ENCODE assay signal across 32 cellular contexts in the genomic region with DNA sequence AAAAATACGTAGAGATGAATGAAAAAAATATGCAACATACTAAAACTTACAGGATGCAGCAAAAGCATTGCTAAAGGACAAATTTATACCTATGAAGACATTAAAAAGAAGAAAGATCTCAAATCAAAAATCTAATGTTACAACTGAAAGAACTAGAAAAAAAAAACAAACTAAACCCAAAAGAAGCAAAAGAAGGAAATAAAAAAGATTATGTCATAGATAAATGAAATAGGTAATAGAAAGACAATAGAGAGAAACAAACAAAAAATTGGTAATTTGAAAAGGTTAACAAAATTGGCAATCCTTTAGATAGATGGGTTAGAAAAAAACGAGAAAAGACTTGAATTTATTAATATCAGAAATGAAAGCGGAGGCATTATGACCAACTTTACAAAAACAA.
"Had no signal": no experiment of that assay in that cellular context is flagged by ENCODE, and none has a peak within 500 bp of the region (broad histone marks: within the 10 kb centered on the region; RNA-seq: fewer than 3 reads in every experiment).

No MANE protein-coding gene starts in this region.

- H3K4me1 ChIP-seq: neural progenitor cell, parathyroid adenoma, psoas muscle, spleen, suprapubic skin, thyroid gland, tibial nerve, upper lobe of left lung, vagina had no signal

- H3K27me3 Mint-ChIP-seq: progenitor cell of endocrine pancreas; stimulated activated memory B cell treated with anti-CD40 and anti-IgM and Interleukin-4, amounts not matched to agents 10 μg/mL and 1 μg/mL and 100 μg/mL, for 72 hours; stimulated activated naive CD8-positive, alpha-beta T cell treated with anti-CD3 and anti-CD28 coated beads, Interleukin-15, amount 100 ng/mL, for 72 hours had no signal

- H3K79me2 ChIP-seq: parathyroid adenoma had no signal

- H3K4me2 ChIP-seq: neural progenitor cell, smooth muscle cell had no signal

- DNase-seq: natural killer cell; occipital lobe; ovary; posterior cingulate gyrus; psoas muscle; right cardiac atrium; spleen; stimulated activated CD4-positive, alpha-beta T cell treated with anti-CD3 and anti-CD28 coated beads, Interleukin-12 subunit alpha, Interleukin-12 subunit beta, amount 100 ng/mL, for 4 hours; stimulated activated CD4-positive, alpha-beta T cell treated with anti-CD3 and anti-CD28 coated beads, Interleukin-1b, Interleukin-23, amount 100 ng/mL, for 48 hours; stimulated activated CD4-positive, alpha-beta T cell treated with anti-CD3 and anti-CD28 coated beads, Interleukin-4, amount 100 ng/mL, for 1 hour; stimulated activated CD4-positive, alpha-beta T cell treated with anti-CD3 and anti-CD28 coated beads, Interleukin-4, amount 100 ng/mL, for 4 hours; stimulated activated CD8-positive, alpha-beta memory T cell treated with anti-CD3 and anti-CD28 coated beads, Interleukin-4, amount 100 ng/mL, for 48 hours; stimulated activated naive CD4-positive, alpha-beta T cell; stimulated activated naive CD8-positive, alpha-beta T cell treated with anti-CD3 and anti-CD28 coated beads, Interleukin-15, amount 100 ng/mL, for 72 hours; stimulated activated naive CD8-positive, alpha-beta T cell treated with anti-CD3 and anti-CD28 coated beads, Interleukin-15, Interleukin-2, amounts not matched to agents 100 U/mL and 50 U/mL, for 24 hours; substantia nigra; thyroid gland; trophoblast cell; upper lobe of left lung had no signal

- H3K4me3 ChIP-seq: neural progenitor cell, ovary, psoas muscle, skin epidermis, smooth muscle cell, spleen, suprapubic skin, thoracic aorta, thyroid gland, tibial nerve, upper lobe of left lung, vagina had no signal

- FAIRE-seq: urothelium cell line had no signal

- ATAC-seq: natural killer cell; psoas muscle; right cardiac atrium; sciatic nerve; stimulated activated memory B cell treated with anti-CD40 and anti-IgM and Interleukin-4, amounts not matched to agents 10 μg/mL and 1 μg/mL and 100 μg/mL, for 72 hours; stimulated activated naive CD8-positive, alpha-beta T cell treated with anti-CD3 and anti-CD28 coated beads, Interleukin-15, amount 100 ng/mL, for 72 hours; stimulated activated naive CD8-positive, alpha-beta T cell treated with anti-CD3 and anti-CD28 coated beads, Interleukin-15, Interleukin-2, amounts not matched to agents 100 U/mL and 50 U/mL, for 24 hours had no signal

- H3K27ac Mint-ChIP-seq: natural killer cell; nephron; neural progenitor cell; progenitor cell of endocrine pancreas; stimulated activated memory B cell treated with anti-CD40 and anti-IgM and Interleukin-4, amounts not matched to agents 10 μg/mL and 1 μg/mL and 100 μg/mL, for 72 hours; stimulated activated naive CD8-positive, alpha-beta T cell treated with anti-CD3 and anti-CD28 coated beads, Interleukin-15, amount 100 ng/mL, for 72 hours had no signal

- H3K36me3 ChIP-seq: ovary, spleen, suprapubic skin, thoracic aorta, thyroid gland, tibial nerve, upper lobe of left lung, vagina had no signal

- H3K4me1 Mint-ChIP-seq: natural killer cell; nephron; neural progenitor cell; stimulated activated memory B cell treated with anti-CD40 and anti-IgM and Interleukin-4, amounts not matched to agents 10 μg/mL and 1 μg/mL and 100 μg/mL, for 72 hours; stimulated activated naive CD8-positive, alpha-beta T cell treated with anti-CD3 and anti-CD28 coated beads, Interleukin-15, amount 100 ng/mL, for 72 hours had no signal

- H3K27ac ChIP-seq: neural progenitor cell, ovary, parathyroid adenoma, psoas muscle, skin epidermis, spleen, suprapubic skin, thoracic aorta, thyroid gland, tibial nerve, upper lobe of left lung, vagina had no signal

- H3K9ac ChIP-seq: neural progenitor cell, parathyroid adenoma had no signal

- H2AFZ ChIP-seq: neural progenitor cell, parathyroid adenoma had no signal

- H3K4me3 Mint-ChIP-seq: natural killer cell; nephron; neural progenitor cell; stimulated activated memory B cell treated with anti-CD40 and anti-IgM and Interleukin-4, amounts not matched to agents 10 μg/mL and 1 μg/mL and 100 μg/mL, for 72 hours; stimulated activated naive CD8-positive, alpha-beta T cell treated with anti-CD3 and anti-CD28 coated beads, Interleukin-15, amount 100 ng/mL, for 72 hours had no signal

- H3K27me3 ChIP-seq: neural progenitor cell, ovary, spleen, suprapubic skin, thyroid gland, tibial nerve, upper lobe of left lung, vagina had no signal

- H3K9me3 ChIP-seq: ovary had no signal
